In genomic region chr6:87396595-87397392, GRCh38 we compare ENCODE assay signal across 9 cellular contexts. TPM values are rescaled to one million over a fixed set of nuclear protein-coding genes. Genes with fewer than 3 reads are reported as not detected.
DNase-seq lines count a peak whose midpoint lies in the region; ATAC-seq and TF ChIP-seq lines count a peak whose summit lies in the region.
"Had no signal": no experiment of that assay in that cellular context is flagged by ENCODE, and none has a peak within 500 bp of the region (broad histone marks: within the 10 kb centered on the region; RNA-seq: fewer than 3 reads in every experiment).

No MANE protein-coding gene starts in this region.

- DNase-seq in NCI-H2107 (lab: John Stamatoyannopoulos, UW), result peak; percentile 21
- DNase-seq in glutamatergic neuron, result no peak
- no peak for DNase-seq in mesendoderm
- DNase-seq in NCI-H146 treated with DMSO at 0.1 percent for 48 hours (lab: John Stamatoyannopoulos, UW; ENCODE audit: unreplicated experiment), result no peak
- no peak for DNase-seq in GM23248
- DNase-seq in right atrium auricular region (ENCODE audit: low spot score), result no peak

- no peak overlapping the region for H3K23ac ChIP-seq in mesendoderm (ENCODE audit: low read length)

- no peak for TF ChIP-seq CTCF in glutamatergic neuron (IDR thresholded peaks at IDR 0.05; ENCODE audit: partially characterized antibody, unreplicated experiment)
- TF ChIP-seq CTCF in right atrium auricular region (IDR thresholded peaks at IDR 0.05), result no peak

- no peak overlapping the region for H3K4ac ChIP-seq in mesendoderm (ENCODE audit: low read depth, low read length)

- H3K4me2 ChIP-seq in mesendoderm (ENCODE audit: low read length) (no peak overlapping the region), GM23248 (ENCODE audit: unreplicated experiment) (no peak overlapping the region)

- no peak overlapping the region for H2BK5ac ChIP-seq in mesendoderm (ENCODE audit: low read length)

- H3K9me3 Mint-ChIP-seq in glutamatergic neuron (ENCODE audit: unreplicated experiment), result no peaks in the 10 kb centered on the region

- no CpG with 5 or more reads among the region's 10 CpGs for WGBS in mesendoderm (ENCODE audit: extremely low coverage, insufficient coverage, low lambda C conversion rate)
- WGBS in GM23248 (ENCODE audit: low coverage in 1 of 2, low lambda C conversion rate in 2 of 2, missing lambda C conversion rate in 2 of 2), 2 experiments, result 77 to 78% methylated on average over 10 of the region's 10 CpGs

- no peak overlapping the region for H3K56ac ChIP-seq in mesendoderm (ENCODE audit: low read length)

- H3K27ac Mint-ChIP-seq in glutamatergic neuron (ENCODE audit: unreplicated experiment), result peak overlapping the region; percentile 36

- no peak overlapping the region for H3K4me3 ChIP-seq in mesendoderm (ENCODE audit: low read length)
- no peak overlapping the region for H3K4me3 ChIP-seq in GM23248
- H3K4me3 ChIP-seq in right atrium auricular region, result no peak overlapping the region

- H3K4me1 ChIP-seq in mesendoderm (ENCODE audit: control insufficient read depth, low read depth, low read length) (no peaks in the 10 kb centered on the region), GM23248 (ENCODE audit: insufficient read depth) (no peaks in the 10 kb centered on the region), right atrium auricular region (no peaks in the 10 kb centered on the region)

- H2AK5ac ChIP-seq in mesendoderm (ENCODE audit: low read length), result no peak overlapping the region

- H3K79me2 ChIP-seq in mesendoderm (ENCODE audit: control insufficient read depth, insufficient read depth, low read length), result no peaks in the 10 kb centered on the region
- no peaks in the 10 kb centered on the region for H3K79me2 ChIP-seq in GM23248 (ENCODE audit: insufficient read depth)

- in situ Hi-C loops in GM23248 (cut with MboI), result no loop called here

- no peaks in the 10 kb centered on the region for H3K36me3 ChIP-seq in mesendoderm (ENCODE audit: control insufficient read depth, insufficient read depth, low read length)
- no peaks in the 10 kb centered on the region for H3K36me3 ChIP-seq in GM23248 (ENCODE audit: low read depth)
- H3K36me3 ChIP-seq in right atrium auricular region, result no peaks in the 10 kb centered on the region

- H3K27me3 ChIP-seq in mesendoderm (ENCODE audit: insufficient read depth, low read length, poor library complexity) (no peaks in the 10 kb centered on the region), GM23248 (replicated peaks; ENCODE audit: insufficient read depth) (no peaks in the 10 kb centered on the region), right atrium auricular region (no peaks in the 10 kb centered on the region)

- H3K9me2 ChIP-seq in GM23248 (ENCODE audit: insufficient read depth), result no peaks in the 10 kb centered on the region

- ATAC-seq in GM18517 (IDR thresholded peaks at IDR 0.05; ENCODE audit: unreplicated experiment) (peak; percentile 90), HG02840 (IDR thresholded peaks at IDR 0.05; ENCODE audit: low FRiP score, unreplicated experiment) (peak; percentile 49)

- no peaks in the 10 kb centered on the region for H3K79me1 ChIP-seq in mesendoderm (ENCODE audit: low read length)

- no peaks in the 10 kb centered on the region for H3F3A ChIP-seq in GM23248 (ENCODE audit: insufficient read depth)

- H4K20me1 ChIP-seq in GM23248 (ENCODE audit: insufficient read depth), result no peaks in the 10 kb centered on the region

- H3K9ac ChIP-seq in mesendoderm (ENCODE audit: low read length), result no peak overlapping the region
- H3K9ac ChIP-seq in GM23248, result no peak overlapping the region

- H2BK120ac ChIP-seq in mesendoderm (ENCODE audit: low read depth, low read length), result no peak overlapping the region

- H2BK15ac ChIP-seq in mesendoderm (replicated peaks; ENCODE audit: low read depth), result no peak overlapping the region

- peaks cover 4% of the 10 kb centered on the region for H3K4me1 Mint-ChIP-seq in glutamatergic neuron (ENCODE audit: low read depth, unreplicated experiment)

- H4K5ac ChIP-seq in mesendoderm (ENCODE audit: low read length), result no peak overlapping the region

- no peak overlapping the region for H4K8ac ChIP-seq in mesendoderm (ENCODE audit: low read depth, low read length)

- H3K27ac ChIP-seq in mesendoderm (ENCODE audit: low read depth, low read length) (no peak overlapping the region), GM23248 (no peak overlapping the region), right atrium auricular region (no peak overlapping the region)
- H3K27ac ChIP-seq: RWPE1 had no signal

- no peak overlapping the region for H3K18ac ChIP-seq in mesendoderm (ENCODE audit: low read length)

- H3K36me3 Mint-ChIP-seq in glutamatergic neuron (ENCODE audit: unreplicated experiment), result no peaks in the 10 kb centered on the region

- no peak overlapping the region for H3K4me3 Mint-ChIP-seq in glutamatergic neuron (ENCODE audit: unreplicated experiment)

- H3K27me3 Mint-ChIP-seq in glutamatergic neuron (ENCODE audit: unreplicated experiment), result peaks cover 6% of the 10 kb centered on the region

- no peak overlapping the region for H2AFZ ChIP-seq in GM23248

- no peaks in the 10 kb centered on the region for H3K9me3 ChIP-seq in GM23248 (ENCODE audit: low read depth)
- H3K9me3 ChIP-seq in right atrium auricular region, result no peaks in the 10 kb centered on the region

RNA-seq across cellular contexts. Expression of gene CFAP206, which starts 11.0 kb away (rescaled TPM):
- total RNA-seq in glutamatergic neuron (ENCODE audit: unreplicated experiment) (1.9 TPM), right atrium auricular region (under 1 TPM; 0.26 to 0.39 TPM)
- polyA plus RNA-seq in mesendoderm (2013, experiment 1 of 2), result 0.03 TPM
- polyA plus RNA-seq in mesendoderm (2013, experiment 2 of 2), result 0.04 TPM
- 1.9 TPM in 1 of 2 replicates, not detected in the other for total RNA-seq in GM23248 (2014; rRNA removed; shearing (Covaris generic))
- 0.14 TPM in 1 of 2 replicates, not detected in the other for polyA plus RNA-seq in GM23248 (2016; fragmentation: Nextera tagmentation; extraction: Ambion mirVana)

RNA-seq across cellular contexts. Expression of gene C6orf163, which starts 52.2 kb away (rescaled TPM):
- total RNA-seq in glutamatergic neuron (ENCODE audit: unreplicated experiment) (8.2 TPM), right atrium auricular region (1 to 10 TPM; 1.5 TPM)
- polyA plus RNA-seq in mesendoderm (2013, experiment 1 of 2), result 0.70 TPM
- 0.78 TPM for polyA plus RNA-seq in mesendoderm (2013, experiment 2 of 2)
- total RNA-seq in GM23248 (2014; rRNA removed; shearing (Covaris generic)), result 0.51 and 1.5 TPM in 2 replicates
- 0.19 and 0.33 TPM in 2 replicates for polyA plus RNA-seq in GM23248 (2016; fragmentation: Nextera tagmentation; extraction: Ambion mirVana)
